In genomic region chr2:96070351-96070750, GRCh38 we compare ENCODE assay signal across 4 cellular contexts. TPM values are rescaled to one million over a fixed set of nuclear protein-coding genes. Genes with fewer than 3 reads are reported as not detected.
"Had no signal": no experiment of that assay in that cellular context is flagged by ENCODE, and none has a peak within 500 bp of the region (broad histone marks: within the 10 kb centered on the region; RNA-seq: fewer than 3 reads in every experiment).

No MANE protein-coding gene starts in this region.

RNA-seq across cellular contexts. Expression of gene GPAT2, which starts 35.6 kb away (rescaled TPM):
- total RNA-seq: osteocyte, smooth muscle cell had no signal
- polyA plus RNA-seq: neural cell had no signal

RNA-seq across cellular contexts. Expression of gene ADRA2B, which starts 46.0 kb away (rescaled TPM):
- total RNA-seq: osteocyte, pulmonary artery endothelial cell had no signal
- polyA plus RNA-seq: neural cell had no signal
